23 cellular contexts compared by ENCODE assay signal in genomic region chr1:178578541-178578940, GRCh38.
A peak's percentile ranks its signal among the peaks of the same experiment; 100 is the strongest.
DNase-seq lines count a peak whose midpoint lies in the region; ATAC-seq, FAIRE-seq and TF ChIP-seq lines count a peak whose summit lies in the region.
"Had no signal": no experiment of that assay in that cellular context is flagged by ENCODE, and none has a peak within 500 bp of the region (broad histone marks: within the 10 kb centered on the region; RNA-seq: fewer than 3 reads in every experiment).

No MANE protein-coding gene starts in this region.

- TF ChIP-seq CTCF in MM.1S (IDR thresholded peaks at IDR 0.05; ENCODE audit: low read length) (no peak), activated B cell treated with CpG ODN at 0.5 μM for 24 hours (IDR thresholded peaks at IDR 0.05) (no peak), thyroid gland (IDR thresholded peaks at IDR 0.05) (no peak)

- peak overlapping the region; percentile 50 for H3K9ac ChIP-seq in MM.1S (ENCODE audit: low read length)

- H3F3A ChIP-seq in MM.1S (ENCODE audit: insufficient read depth, low read length), result peaks cover 46% of the 10 kb centered on the region

- peak overlapping the region; percentile 81 for H3K4me3 Mint-ChIP-seq in activated B cell treated with CpG ODN at 0.5 μM for 24 hours
- peak overlapping the region; percentile 86 for H3K4me3 Mint-ChIP-seq in stimulated activated memory B cell treated with anti-CD40 and anti-IgM and Interleukin-4, amounts not matched to agents 10 μg/mL and 1 μg/mL and 100 μg/mL, for 72 hours
- H3K4me3 Mint-ChIP-seq in naive thymus-derived CD4-positive, alpha-beta T cell, result no peak overlapping the region
- H3K4me3 Mint-ChIP-seq: CD4-positive, CD25-positive, alpha-beta regulatory T cell; T-cell had no signal

- FAIRE-seq in GM12892 (lab: Jason Lieb, UNC), result peak; percentile 74
- FAIRE-seq: H54 had no signal

- peak overlapping the region; percentile 55 for H2AFZ ChIP-seq in MM.1S (ENCODE audit: low read length)

- H3K36me3 Mint-ChIP-seq in activated B cell treated with CpG ODN at 0.5 μM for 24 hours (ENCODE audit: low read depth), result peaks cover 2% of the 10 kb centered on the region
- H3K36me3 Mint-ChIP-seq in stimulated activated memory B cell treated with anti-CD40 and anti-IgM and Interleukin-4, amounts not matched to agents 10 μg/mL and 1 μg/mL and 100 μg/mL, for 72 hours, result peaks cover 11% of the 10 kb centered on the region
- H3K36me3 Mint-ChIP-seq in naive thymus-derived CD4-positive, alpha-beta T cell, result no peaks in the 10 kb centered on the region
- H3K36me3 Mint-ChIP-seq: CD4-positive, CD25-positive, alpha-beta regulatory T cell; T-cell had no signal

- H3K9me3 ChIP-seq in MM.1S (replicated peaks; ENCODE audit: insufficient read depth, low read length), result no peaks in the 10 kb centered on the region
- no peaks in the 10 kb centered on the region for H3K9me3 ChIP-seq in naive thymus-derived CD4-positive, alpha-beta T cell (ENCODE audit: control insufficient read depth in 2 of 3, low read length in 3 of 3)
- no peaks in the 10 kb centered on the region for H3K9me3 ChIP-seq in thyroid gland

- H3K27me3 ChIP-seq in MM.1S (replicated peaks; ENCODE audit: insufficient read depth, low read length), result no peaks in the 10 kb centered on the region
- H3K27me3 ChIP-seq in naive thymus-derived CD4-positive, alpha-beta T cell (ENCODE audit: control insufficient read depth in 2 of 2, insufficient read depth in 2 of 2, low read length in 2 of 2), result no peaks in the 10 kb centered on the region
- no peaks in the 10 kb centered on the region for H3K27me3 ChIP-seq in thyroid gland

- no peak for DNase-seq in GM12892 (ENCODE audit: insufficient read length)
- DNase-seq in MM.1S, result peak; percentile 86
- DNase-seq in activated B cell treated with CpG ODN at 0.5 μM for 24 hours, result no peak
- DNase-seq in naive thymus-derived CD4-positive, alpha-beta T cell, result no peak
- DNase-seq in NCI-H2196 (lab: John Stamatoyannopoulos, UW; ENCODE audit: unreplicated experiment), result no peak
- DNase-seq in thyroid gland, result no peak
- DNase-seq: CD4-positive, CD25-positive, alpha-beta regulatory T cell; COR-L47; DMS 273 treated with DMSO at 0.1 percent for 48 hours; DMS79 treated with DMSO at 0.1 percent for 48 hours; NCI-H1105 treated with DMSO at 0.1 percent for 48 hours; NCI-H2029 treated with DMSO at 0.1 percent for 48 hours; NCI-H2171 treated with DMSO at 0.1 percent for 48 hours; NCI-H446; NCI-H526; PC-3; RPMI8226; SHP77 treated with DMSO at 0.1 percent for 48 hours; T-cell had no signal

- H3K4me1 ChIP-seq in MM.1S (ENCODE audit: low read length) (peaks cover 79% of the 10 kb centered on the region), thyroid gland (peaks cover 14 to 47% of the 10 kb centered on the region in 2 donors)
- H3K4me1 ChIP-seq in naive thymus-derived CD4-positive, alpha-beta T cell (ENCODE audit: control insufficient read depth in 2 of 2, insufficient read depth in 2 of 2, low read length in 2 of 2), result no peaks in the 10 kb centered on the region

- H3K4me3 ChIP-seq in MM.1S (ENCODE audit: low read length), result peak overlapping the region; percentile 45
- no peak overlapping the region for H3K4me3 ChIP-seq in naive thymus-derived CD4-positive, alpha-beta T cell (ENCODE audit: low read length)
- no peak overlapping the region for H3K4me3 ChIP-seq in thyroid gland (replicated peaks in 1 of 3)

- H4K20me1 ChIP-seq in MM.1S (ENCODE audit: insufficient read depth, low read length), result no peaks in the 10 kb centered on the region

- H3K9me3 Mint-ChIP-seq in activated B cell treated with CpG ODN at 0.5 μM for 24 hours, result no peaks in the 10 kb centered on the region
- no peaks in the 10 kb centered on the region for H3K9me3 Mint-ChIP-seq in stimulated activated memory B cell treated with anti-CD40 and anti-IgM and Interleukin-4, amounts not matched to agents 10 μg/mL and 1 μg/mL and 100 μg/mL, for 72 hours
- H3K9me3 Mint-ChIP-seq in naive thymus-derived CD4-positive, alpha-beta T cell, result no peaks in the 10 kb centered on the region
- H3K9me3 Mint-ChIP-seq: T-cell had no signal

- H3K4me1 Mint-ChIP-seq in activated B cell treated with CpG ODN at 0.5 μM for 24 hours, result peaks cover 94% of the 10 kb centered on the region
- peaks cover 87% of the 10 kb centered on the region for H3K4me1 Mint-ChIP-seq in stimulated activated memory B cell treated with anti-CD40 and anti-IgM and Interleukin-4, amounts not matched to agents 10 μg/mL and 1 μg/mL and 100 μg/mL, for 72 hours
- no peaks in the 10 kb centered on the region for H3K4me1 Mint-ChIP-seq in naive thymus-derived CD4-positive, alpha-beta T cell
- H3K4me1 Mint-ChIP-seq: CD4-positive, CD25-positive, alpha-beta regulatory T cell had no signal

- intact Hi-C loops in activated B cell treated with CpG ODN at 0.5 μM for 24 hours (cut with micrococcal nuclease), result loop anchor here (2.0 to 5.0 kb wide), 2 partner anchors 14 to 789 kb away; partner anchors contain the start of gene AXDND1
- intact Hi-C loops in naive thymus-derived CD4-positive, alpha-beta T cell (cut with micrococcal nuclease), result no loop called here
- intact Hi-C loops in thyroid gland (cut with DNase I), result no loop called here

- POLR2A ChIA-PET in activated B cell treated with CpG ODN at 0.5 μM for 24 hours (lab: Charles Lee), result interaction anchor here (0.7 to 8.5 kb wide), 14 partner anchors 8 to 266 kb away, joined by 3 to 394 read pairs (median 4); partner anchors contain the start of gene RALGPS2
- POLR2A ChIA-PET in naive thymus-derived CD4-positive, alpha-beta T cell (lab: Charles Lee), result no interaction called here

- peak overlapping the region; percentile 98 for H3K27ac Mint-ChIP-seq in activated B cell treated with CpG ODN at 0.5 μM for 24 hours
- H3K27ac Mint-ChIP-seq in stimulated activated memory B cell treated with anti-CD40 and anti-IgM and Interleukin-4, amounts not matched to agents 10 μg/mL and 1 μg/mL and 100 μg/mL, for 72 hours, result peak overlapping the region; percentile 96
- no peak overlapping the region for H3K27ac Mint-ChIP-seq in naive thymus-derived CD4-positive, alpha-beta T cell

- H3K79me2 ChIP-seq in MM.1S (ENCODE audit: low read length), result peaks cover 18% of the 10 kb centered on the region; the same call in 1 of the 2 replicates

- H3K27ac ChIP-seq in MM.1S (ENCODE audit: low read length) (peak overlapping the region; percentile 85), thyroid gland (no peak overlapping the region)
- no peak overlapping the region for H3K27ac ChIP-seq in naive thymus-derived CD4-positive, alpha-beta T cell (ENCODE audit: low read depth, low read length)

- H3K9me2 ChIP-seq in MM.1S (replicated peaks; ENCODE audit: insufficient read depth, low read length), result no peaks in the 10 kb centered on the region

- 96 to 99% methylated on average over 7 of the region's 7 CpGs for WGBS in thyroid gland, 2 donors

- H3K27me3 Mint-ChIP-seq in activated B cell treated with CpG ODN at 0.5 μM for 24 hours, result no peaks in the 10 kb centered on the region
- H3K27me3 Mint-ChIP-seq in stimulated activated memory B cell treated with anti-CD40 and anti-IgM and Interleukin-4, amounts not matched to agents 10 μg/mL and 1 μg/mL and 100 μg/mL, for 72 hours, result no peaks in the 10 kb centered on the region
- peaks cover 0 to 20% (median 5%) of the 10 kb centered on the region in 5 donors for H3K27me3 Mint-ChIP-seq in naive thymus-derived CD4-positive, alpha-beta T cell
- H3K27me3 Mint-ChIP-seq: CD4-positive, CD25-positive, alpha-beta regulatory T cell had no signal

- ATAC-seq in activated B cell treated with CpG ODN at 0.5 μM for 24 hours (ENCODE audit: low read depth), result no peak
- ATAC-seq in stimulated activated memory B cell treated with anti-CD40 and anti-IgM and Interleukin-4, amounts not matched to agents 10 μg/mL and 1 μg/mL and 100 μg/mL, for 72 hours, result peak; percentile 20
- ATAC-seq in naive thymus-derived CD4-positive, alpha-beta T cell, result no peak
- ATAC-seq in GM18502 (IDR thresholded peaks at IDR 0.05; ENCODE audit: poor library complexity, unreplicated experiment), result no peak
- ATAC-seq: PC-3, SK-N-SH treated with all-trans-retinoic acid at 6 μM for 48 hours, T-cell had no signal

- TF ChIP-seq POLR2A in GM12892 (IDR thresholded peaks at IDR 0.05; ENCODE audit: low read depth, low read length), result no peak
- no peak for TF ChIP-seq POLR2A in thyroid gland (IDR thresholded peaks at IDR 0.05)

- H3K36me3 ChIP-seq in MM.1S (replicated peaks; ENCODE audit: insufficient read depth, low read length), result no peaks in the 10 kb centered on the region
- H3K36me3 ChIP-seq in naive thymus-derived CD4-positive, alpha-beta T cell (ENCODE audit: control insufficient read depth in 2 of 3, insufficient read depth in 3 of 3, low read length in 3 of 3), result no peaks in the 10 kb centered on the region
- H3K36me3 ChIP-seq in thyroid gland, result no peaks in the 10 kb centered on the region

- H3K4me2 ChIP-seq in MM.1S (ENCODE audit: low read depth, low read length), result peak overlapping the region; percentile 70

- CTCF ChIA-PET in activated B cell treated with CpG ODN at 0.5 μM for 24 hours (lab: Charles Lee), result interaction anchor here (0.6 to 3.3 kb wide), 9 partner anchors 9 to 424 kb away, joined by 3 to 10 read pairs (median 3); partner anchors contain the start of gene RALGPS2
- CTCF ChIA-PET in naive thymus-derived CD4-positive, alpha-beta T cell (lab: Charles Lee), result no interaction called here

Comparison
In these comparisons a context has a peak if more than half of its experiments do, and no peak if none do; other contexts are left out.
1. H3K27ac Mint-ChIP-seq: peak in activated B cell treated with CpG ODN at 0.5 μM for 24 hours (single experiment) and stimulated activated memory B cell treated with anti-CD40 and anti-IgM and Interleukin-4, amounts not matched to agents 10 μg/mL and 1 μg/mL and 100 μg/mL, for 72 hours (single experiment); none in naive thymus-derived CD4-positive, alpha-beta T cell (0 of 9).
2. H3K4me3 Mint-ChIP-seq: peak in activated B cell treated with CpG ODN at 0.5 μM for 24 hours (single experiment) and stimulated activated memory B cell treated with anti-CD40 and anti-IgM and Interleukin-4, amounts not matched to agents 10 μg/mL and 1 μg/mL and 100 μg/mL, for 72 hours (single experiment); none in naive thymus-derived CD4-positive, alpha-beta T cell (0 of 10).